24 cellular contexts compared by ENCODE assay signal in the genomic region with DNA sequence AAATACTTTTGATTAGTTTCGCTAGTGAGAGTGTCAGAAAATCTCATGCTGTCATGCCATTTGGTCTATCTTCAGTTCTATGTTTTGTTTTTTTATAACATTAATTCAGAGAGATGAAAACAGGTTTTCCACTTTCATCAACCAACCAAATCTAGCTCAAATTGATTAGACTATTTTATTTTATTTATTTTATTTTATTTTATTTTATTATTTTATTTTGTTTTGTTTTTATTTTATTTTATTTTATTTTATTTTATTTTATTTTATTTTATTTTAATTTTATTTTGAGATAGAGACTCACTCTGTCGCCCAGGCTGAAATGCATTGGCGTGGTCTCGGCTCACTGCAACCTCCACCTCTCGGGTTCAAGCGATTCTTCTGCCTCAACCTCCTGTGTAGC.
A peak's percentile ranks its signal among the peaks of the same experiment; 100 is the strongest.
DNase-seq lines count a peak whose midpoint lies in the region; ATAC-seq, FAIRE-seq and TF ChIP-seq lines count a peak whose summit lies in the region.
"Had no signal": no experiment of that assay in that cellular context is flagged by ENCODE, and none has a peak within 500 bp of the region (broad histone marks: within the 10 kb centered on the region; RNA-seq: fewer than 3 reads in every experiment).

No MANE protein-coding gene starts in this region.

- DNase-seq in WTC11 (ENCODE audit: low spot score): no peak
- DNase-seq in kidney: no peak
- DNase-seq in stimulated activated naive B cell treated with anti-CD40 and anti-IgM and Interleukin-4, amounts not matched to agents 10 μg/mL and 1 μg/mL and 100 μg/mL, for 72 hours: no peak
- DNase-seq: ACHN; BE2C; C1 segment of cervical spinal cord; CD4-positive, alpha-beta memory T cell; CD4-positive, CD25-positive, alpha-beta regulatory T cell; CD8-positive, alpha-beta memory T cell; COR-L47; DMS 273 treated with DMSO at 0.1 percent for 48 hours; DMS153; DMS53; DMS79; DND-41; EL; GF-D8 had no signal

- FAIRE-seq in A204.1 (lab: Jason Lieb, UNC) (peak; percentile 77), kidney (lab: Jason Lieb, UNC) (peak; percentile 27)
- FAIRE-seq: GM12891, GM19239 had no signal

- no peaks in the 10 kb centered on the region for H3K36me3 ChIP-seq in kidney (ENCODE audit: control insufficient read depth in 1 of 2, insufficient read depth in 2 of 2, low read length in 2 of 2)
- H3K36me3 ChIP-seq: BE2C, BLaER1 had no signal

- no peak overlapping the region for H3K4me3 Mint-ChIP-seq in WTC11
- no peak overlapping the region for H3K4me3 Mint-ChIP-seq in stimulated activated naive B cell treated with anti-CD40 and anti-IgM and Interleukin-4, amounts not matched to agents 10 μg/mL and 1 μg/mL and 100 μg/mL, for 72 hours
- H3K4me3 Mint-ChIP-seq: CD14-positive monocyte; CD4-positive, alpha-beta memory T cell; CD4-positive, CD25-positive, alpha-beta regulatory T cell; CD8-positive, alpha-beta memory T cell had no signal

- H3K4me1 Mint-ChIP-seq in WTC11: no peaks in the 10 kb centered on the region
- no peaks in the 10 kb centered on the region for H3K4me1 Mint-ChIP-seq in stimulated activated naive B cell treated with anti-CD40 and anti-IgM and Interleukin-4, amounts not matched to agents 10 μg/mL and 1 μg/mL and 100 μg/mL, for 72 hours
- H3K4me1 Mint-ChIP-seq: CD14-positive monocyte; CD4-positive, alpha-beta memory T cell; CD4-positive, CD25-positive, alpha-beta regulatory T cell; CD8-positive, alpha-beta memory T cell had no signal

- no peak overlapping the region for H3K27ac Mint-ChIP-seq in WTC11
- no peak overlapping the region for H3K27ac Mint-ChIP-seq in stimulated activated naive B cell treated with anti-CD40 and anti-IgM and Interleukin-4, amounts not matched to agents 10 μg/mL and 1 μg/mL and 100 μg/mL, for 72 hours
- H3K27ac Mint-ChIP-seq: CD14-positive monocyte; CD4-positive, alpha-beta memory T cell; CD4-positive, CD25-positive, alpha-beta regulatory T cell; CD8-positive, alpha-beta memory T cell had no signal

- CTCF ChIA-PET in WTC11 (lab: Charles Lee): no interaction called here

- no peak for ATAC-seq in WTC11
- ATAC-seq in HG02571 (IDR thresholded peaks at IDR 0.05; ENCODE audit: unreplicated experiment): no peak
- no peak for ATAC-seq in stimulated activated naive B cell treated with anti-CD40 and anti-IgM and Interleukin-4, amounts not matched to agents 10 μg/mL and 1 μg/mL and 100 μg/mL, for 72 hours (replicated peaks)

- H3K4me1 ChIP-seq in kidney (ENCODE audit: control insufficient read depth in 1 of 2, insufficient read depth in 1 of 2, low read depth in 1 of 2, low read length in 2 of 2): no peaks in the 10 kb centered on the region
- H3K4me1 ChIP-seq: BE2C had no signal

- POLR2A ChIA-PET in WTC11 (lab: Charles Lee): no interaction called here

- no peaks in the 10 kb centered on the region for H3K9me3 ChIP-seq in kidney (ENCODE audit: control insufficient read depth in 1 of 2, low read length in 2 of 2)
- H3K9me3 ChIP-seq: BE2C, BLaER1 had no signal

- H3K4me3 ChIP-seq in kidney (ENCODE audit: low read length in 2 of 2): no peak overlapping the region
- H3K4me3 ChIP-seq: BLaER1 had no signal

- no peaks in the 10 kb centered on the region for H3K27me3 Mint-ChIP-seq in WTC11 (ENCODE audit: low read depth)
- H3K27me3 Mint-ChIP-seq in stimulated activated naive B cell treated with anti-CD40 and anti-IgM and Interleukin-4, amounts not matched to agents 10 μg/mL and 1 μg/mL and 100 μg/mL, for 72 hours: no peaks in the 10 kb centered on the region
- H3K27me3 Mint-ChIP-seq: CD4-positive, alpha-beta memory T cell; CD4-positive, CD25-positive, alpha-beta regulatory T cell; CD8-positive, alpha-beta memory T cell had no signal

- intact Hi-C loops in kidney (cut with DNase I): no loop called here

- no peak overlapping the region for H3K27ac ChIP-seq in kidney (ENCODE audit: low read depth in 2 of 2, low read length in 2 of 2)
- H3K27ac ChIP-seq: 22Rv1, BLaER1 had no signal

- TF ChIP-seq CTCF in WTC11 (IDR thresholded peaks at IDR 0.05) (no peak), kidney (IDR thresholded peaks at IDR 0.05; ENCODE audit: borderline replicate concordance, extremely low read depth, insufficient read depth) (no peak)

- no peaks in the 10 kb centered on the region for H3K36me3 Mint-ChIP-seq in WTC11
- H3K36me3 Mint-ChIP-seq in stimulated activated naive B cell treated with anti-CD40 and anti-IgM and Interleukin-4, amounts not matched to agents 10 μg/mL and 1 μg/mL and 100 μg/mL, for 72 hours: no peaks in the 10 kb centered on the region
- H3K36me3 Mint-ChIP-seq: CD14-positive monocyte; CD4-positive, alpha-beta memory T cell; CD4-positive, CD25-positive, alpha-beta regulatory T cell; CD8-positive, alpha-beta memory T cell had no signal

- H3K9ac ChIP-seq in kidney (ENCODE audit: low read length in 2 of 2): no peak overlapping the region
- H3K9ac ChIP-seq: BLaER1 had no signal

- H3K9me3 Mint-ChIP-seq in WTC11: no peaks in the 10 kb centered on the region
- H3K9me3 Mint-ChIP-seq in stimulated activated naive B cell treated with anti-CD40 and anti-IgM and Interleukin-4, amounts not matched to agents 10 μg/mL and 1 μg/mL and 100 μg/mL, for 72 hours: peaks cover 0 to 2% of the 10 kb centered on the region in 2 donors

TF ChIP-seq in WTC11, 78 proteins besides CTCF, POLR2A, EP300 and RAD21:
- TF ChIP-seq HMGA2 (CRISPR knock-in tag; IDR thresholded peaks at IDR 0.05): peak; percentile 99
- no peak for TF ChIP-seq MXD4 (CRISPR knock-in tag; IDR thresholded peaks at IDR 0.05; ENCODE audit: borderline replicate concordance)
